In genomic region chr15:70098170-70098460, GRCh38 we compare ENCODE assay signal across 8 cellular contexts. TPM values are rescaled to one million over a fixed set of nuclear protein-coding genes. Genes with fewer than 3 reads are reported as not detected.
DNase-seq lines count a peak whose midpoint lies in the region; TF ChIP-seq lines count a peak whose summit lies in the region.

No MANE protein-coding gene starts in this region.

- peaks cover 41% of the 10 kb centered on the region for H3K4me1 Mint-ChIP-seq in HFFc6 (ENCODE audit: low read depth)

- peaks cover 30% of the 10 kb centered on the region for H3K36me3 ChIP-seq in WERI-Rb-1
- H3K36me3 ChIP-seq in skeletal muscle tissue (ENCODE audit: control insufficient read depth in 3 of 3, insufficient read depth in 3 of 3, low read length in 3 of 3), result no peaks in the 10 kb centered on the region

- peak overlapping the region; percentile 65 to 92 (median 90) for H3K9ac ChIP-seq in skeletal muscle tissue (ENCODE audit: low read depth in 1 of 3, low read length in 3 of 3)

- H3K27ac ChIP-seq in WERI-Rb-1 (peak overlapping the region; percentile 92; the same call in 1 of the 2 replicates), skeletal muscle tissue (ENCODE audit: low read depth, low read length) (peak overlapping the region; percentile 91)

- DNase-seq in HFFc6, result no peak
- DNase-seq in WERI-Rb-1, result no peak
- no peak for DNase-seq in fibroblast of the aortic adventitia (ENCODE audit: low read depth)
- DNase-seq in NCI-H187 (lab: John Stamatoyannopoulos, UW), result no peak
- DNase-seq in cerebellar nuclear complex (lab: John Stamatoyannopoulos, UW), result no peak
- DNase-seq in activated gamma-delta T cell treated with Interleukin-2 at 50 U/mL for 16 hours, result no peak
- no peak for DNase-seq in stimulated activated CD4-positive, alpha-beta T cell treated with anti-CD3 and anti-CD28 coated beads, Interleukin-2, amount 100 ng/mL, for 48 hours

- no peaks in the 10 kb centered on the region for H3K9me3 Mint-ChIP-seq in HFFc6

- TF ChIP-seq CTCF in HFFc6 (IDR thresholded peaks at IDR 0.05), result peak; percentile 29
- no peak for TF ChIP-seq CTCF in WERI-Rb-1 (IDR thresholded peaks at IDR 0.05; ENCODE audit: low read depth, low read length)
- TF ChIP-seq CTCF in fibroblast of the aortic adventitia (IDR thresholded peaks at IDR 0.05; ENCODE audit: insufficient read depth, low read length), result no peak

- H3K27me3 Mint-ChIP-seq in HFFc6 (ENCODE audit: insufficient read depth), result peaks cover 13% of the 10 kb centered on the region

- H3K9me3 ChIP-seq in WERI-Rb-1 (ENCODE audit: severe bottlenecking), result no peaks in the 10 kb centered on the region
- H3K9me3 ChIP-seq in skeletal muscle tissue (ENCODE audit: control insufficient read depth in 3 of 3, low read length in 3 of 3), result no peaks in the 10 kb centered on the region

- H3K27ac Mint-ChIP-seq in HFFc6, result peak overlapping the region; percentile 91

- H3K4me3 Mint-ChIP-seq in HFFc6, result peak overlapping the region; percentile 92

- no peaks in the 10 kb centered on the region for H3K27me3 ChIP-seq in WERI-Rb-1 (ENCODE audit: insufficient read depth, low read depth, severe bottlenecking)
- H3K27me3 ChIP-seq in skeletal muscle tissue (ENCODE audit: control insufficient read depth in 3 of 3, insufficient read depth in 3 of 3, low read length in 3 of 3), result no peaks in the 10 kb centered on the region

- H3K4me3 ChIP-seq in WERI-Rb-1 (ENCODE audit: low read depth, low read length) (peak overlapping the region; percentile 89), fibroblast of the aortic adventitia (ENCODE audit: low read depth, low read length) (peak overlapping the region; percentile 61), skeletal muscle tissue (ENCODE audit: low read length in 3 of 3) (peak overlapping the region; percentile 75 to 91 (median 80))

- peaks cover 39 to 51% (median 45%) of the 10 kb centered on the region in 3 donors for H3K4me1 ChIP-seq in skeletal muscle tissue (ENCODE audit: control insufficient read depth in 3 of 3, insufficient read depth in 3 of 3, low read length in 3 of 3)

- H3K36me3 Mint-ChIP-seq in HFFc6 (ENCODE audit: low read depth), result 0 out of 2 replicates have a peak, but pooled peaks cover 4% of the 10 kb centered on the region

RNA-seq across cellular contexts. Expression of gene TLE3, which starts 0.4 kb away (rescaled TPM):
- 10 to 100 TPM in 4 of 6 experiments, 1 to 10 TPM in 2; 6.0 to 17.6 (median 13.8) TPM for total RNA-seq in HFFc6 (2021; fragmentation: NEBNext Ultra II Directional; extraction: Animal tissue kit (Norgen Biotek cat#: 25700))
- total RNA-seq in fibroblast of the aortic adventitia (ENCODE audit: low replicate concordance), result 10.3 and 12.3 TPM in 2 replicates
- total RNA-seq in skeletal muscle tissue, result 13.6 TPM
